ENCODE assay signal across 1 cellular context in genomic region chr5:149487672-149488071, GRCh38.
TF ChIP-seq lines count a peak whose summit lies in the region.

No MANE protein-coding gene starts in this region.

TF ChIP-seq in GM23338, 12 proteins besides CTCF, POLR2A, EP300 and RAD21 (continued from another document):
- no peak for TF ChIP-seq ZNF462 (CRISPR knock-in tag; IDR thresholded peaks at IDR 0.05)
- TF ChIP-seq ETS1 (IDR thresholded peaks at IDR 0.05): no peak
- TF ChIP-seq NANOG (IDR thresholded peaks at IDR 0.05; ENCODE audit: borderline replicate concordance): no peak
- no peak for TF ChIP-seq CREB1 (CRISPR knock-in tag; IDR thresholded peaks at IDR 0.05; ENCODE audit: low read depth)
- TF ChIP-seq EZH2phosphoT487 (IDR thresholded peaks at IDR 0.05; ENCODE audit: unreplicated experiment): no peak
- no peak for TF ChIP-seq STAT1 (IDR thresholded peaks at IDR 0.05; ENCODE audit: unreplicated experiment)
- no peak for TF ChIP-seq ZNF331 (CRISPR knock-in tag; IDR thresholded peaks at IDR 0.05; ENCODE audit: low read depth)
- no peak for TF ChIP-seq POLR2AphosphoS5 (IDR thresholded peaks at IDR 0.05; ENCODE audit: low read depth)
